In genomic region chr6:37324131-37325033, GRCh38 we compare ENCODE assay signal across 8 cellular contexts. TPM values are rescaled to one million over a fixed set of nuclear protein-coding genes. Genes with fewer than 3 reads are reported as not detected.
DNase-seq lines count a peak whose midpoint lies in the region; ATAC-seq and TF ChIP-seq lines count a peak whose summit lies in the region.
"Had no signal": no experiment of that assay in that cellular context is flagged by ENCODE, and none has a peak within 500 bp of the region (broad histone marks: within the 10 kb centered on the region; RNA-seq: fewer than 3 reads in every experiment).

No MANE protein-coding gene starts in this region.

- H3K27me3 ChIP-seq in GM23248 (replicated peaks; ENCODE audit: insufficient read depth): no peaks in the 10 kb centered on the region
- H3K27me3 ChIP-seq in PC-9 (ENCODE audit: insufficient read depth, low read depth): no peaks in the 10 kb centered on the region
- H3K27me3 ChIP-seq in mammary epithelial cell (ENCODE audit: insufficient read depth, low read length): no peaks in the 10 kb centered on the region
- no peaks in the 10 kb centered on the region for H3K27me3 ChIP-seq in psoas muscle (ENCODE audit: insufficient read depth in 3 of 3, low read length in 2 of 3)
- no peaks in the 10 kb centered on the region for H3K27me3 ChIP-seq in tibial nerve

- H3K79me2 ChIP-seq in GM23248 (ENCODE audit: insufficient read depth) (no peaks in the 10 kb centered on the region), PC-9 (ENCODE audit: low read depth) (no peaks in the 10 kb centered on the region), mammary epithelial cell (ENCODE audit: insufficient read depth, low read length) (no peaks in the 10 kb centered on the region)

- BruUV-seq in PC-9 (replicated peaks; lab: Mats Ljungman, UMichigan): no TSS peak
- BruUV-seq in mammary epithelial cell (replicated peaks; lab: Mats Ljungman, UMichigan): no TSS peak

- DNase-seq in GM23248: peak; percentile 86
- DNase-seq in PC-9: peak in 1 of 2 experiments; percentile 72
- DNase-seq in mammary epithelial cell: peak; percentile 78
- no peak for DNase-seq in psoas muscle
- no peak for DNase-seq in tibial nerve (ENCODE audit: low spot score in 2 of 2)
- no peak for DNase-seq in D341Med (ENCODE audit: low spot score)
- DNase-seq: activated CD4-positive, CD25-positive, alpha-beta regulatory T cell treated with anti-CD3 and anti-CD28 coated beads, Interleukin-2, amount 50 U/mL, for 72 hours had no signal

- no peak overlapping the region for H2AFZ ChIP-seq in GM23248
- no peak overlapping the region for H2AFZ ChIP-seq in PC-9
- no peak overlapping the region for H2AFZ ChIP-seq in mammary epithelial cell (ENCODE audit: low read depth, low read length)

- intact Hi-C loops in PC-9 (cut with micrococcal nuclease; ENCODE audit: unreplicated experiment): no loop called here
- intact Hi-C loops in mammary epithelial cell (cut with micrococcal nuclease): loop anchor here (1.0 to 5.0 kb wide), 3 partner anchors 57 to 368 kb away; no protein-coding TSS in a partner anchor
- intact Hi-C loops in psoas muscle (cut with DNase I): loop anchor here (1.0 to 5.0 kb wide), 2 partner anchors 109 to 368 kb away; partner anchors contain the start of gene CMTR1 (in 1 of the 2)

- H3K4me1 ChIP-seq in GM23248 (ENCODE audit: insufficient read depth) (peaks cover 28% of the 10 kb centered on the region), PC-9 (replicated peaks; ENCODE audit: insufficient read depth) (peaks cover 13% of the 10 kb centered on the region), mammary epithelial cell (ENCODE audit: insufficient read depth, low read length) (peaks cover 15% of the 10 kb centered on the region), psoas muscle (peaks cover 5% of the 10 kb centered on the region), tibial nerve (peaks cover 0 to 11% (median 0%) of the 10 kb centered on the region in 4 donors)

- WGBS in GM23248 (ENCODE audit: low coverage in 1 of 2, low lambda C conversion rate in 2 of 2, missing lambda C conversion rate in 2 of 2), 2 experiments: 36 to 37% methylated on average over 4 of the region's 4 CpGs
- 64% methylated on average over 4 of the region's 4 CpGs for WGBS in mammary epithelial cell (ENCODE audit: low coverage, missing lambda C conversion rate)
- WGBS in psoas muscle, 3 donors: 42 to 61% (median 44%) methylated on average over 4 of the region's 4 CpGs
- WGBS in tibial nerve, 2 donors: 60 to 61% methylated on average over 4 of the region's 4 CpGs

- H3F3A ChIP-seq in GM23248 (ENCODE audit: insufficient read depth) (peaks cover 22% of the 10 kb centered on the region), PC-9 (ENCODE audit: insufficient read depth, low read depth) (peaks cover 12% of the 10 kb centered on the region; the same call in 1 of the 2 replicates)

- H4K20me1 ChIP-seq in GM23248 (ENCODE audit: insufficient read depth): no peaks in the 10 kb centered on the region
- H4K20me1 ChIP-seq in PC-9 (ENCODE audit: insufficient read depth): no peaks in the 10 kb centered on the region
- no peaks in the 10 kb centered on the region for H4K20me1 ChIP-seq in mammary epithelial cell (ENCODE audit: insufficient read depth, low read length)

- H3K9me3 ChIP-seq in GM23248 (ENCODE audit: low read depth) (no peaks in the 10 kb centered on the region), PC-9 (ENCODE audit: insufficient read depth, low read depth) (no peaks in the 10 kb centered on the region), mammary epithelial cell (replicated peaks; ENCODE audit: insufficient read depth, low read length) (no peaks in the 10 kb centered on the region), psoas muscle (no peaks in the 10 kb centered on the region), tibial nerve (no peaks in the 10 kb centered on the region)

- H3K27ac ChIP-seq in GM23248 (peak overlapping the region; percentile 56), PC-9 (0 out of 2 replicates have a peak overlapping the region, but pooled peaks have one; percentile 4), mammary epithelial cell (ENCODE audit: insufficient read depth, low read depth, low read length) (no peak overlapping the region), psoas muscle (peak overlapping the region; percentile 38), tibial nerve (no peak overlapping the region)

- no peak for TF ChIP-seq CTCF in PC-9 (conservative IDR thresholded peaks at IDR 0.05)
- TF ChIP-seq CTCF in mammary epithelial cell (conservative IDR thresholded peaks at IDR 0.05 in 1 of 2, IDR thresholded peaks at IDR 0.05 in 1 of 2; ENCODE audit: extremely low read depth in 1 of 2, insufficient read depth in 1 of 2, low read depth in 1 of 2, low read length in 2 of 2): no peak
- TF ChIP-seq CTCF in psoas muscle (IDR thresholded peaks at IDR 0.05): no peak
- no peak for TF ChIP-seq CTCF in tibial nerve (IDR thresholded peaks at IDR 0.05)

- TF ChIP-seq EP300 in tibial nerve (IDR thresholded peaks at IDR 0.05): no peak

- ATAC-seq in psoas muscle (peak; percentile 29 to 52 (median 43)), GM18502 (IDR thresholded peaks at IDR 0.05; ENCODE audit: poor library complexity, unreplicated experiment) (no peak)

- H3K36me3 ChIP-seq in GM23248 (ENCODE audit: low read depth): peaks cover 5% of the 10 kb centered on the region; the same call in 1 of the 2 replicates
- peaks cover 5% of the 10 kb centered on the region; the same call in 1 of the 2 replicates for H3K36me3 ChIP-seq in PC-9 (ENCODE audit: low read depth)
- peaks cover 5% of the 10 kb centered on the region for H3K36me3 ChIP-seq in mammary epithelial cell (ENCODE audit: insufficient read depth, low read length)
- peaks cover 0 to 55% of the 10 kb centered on the region in 2 donors for H3K36me3 ChIP-seq in psoas muscle (ENCODE audit: insufficient read depth in 1 of 2, low read depth in 1 of 2)
- H3K36me3 ChIP-seq in tibial nerve: peaks cover 0 to 36% (median 0%) of the 10 kb centered on the region in 3 donors

- CTCF ChIA-PET in PC-9 (lab: Charles Lee) (interaction anchor here (0.6 to 0.7 kb wide), 5 partner anchors 14 to 742 kb away, joined by 3 to 9 read pairs (median 4); no protein-coding TSS in a partner anchor), mammary epithelial cell (lab: Charles Lee; ENCODE audit: low non-redundant PET) (interaction anchor here (0.6 to 0.7 kb wide), 3 partner anchors 10 to 263 kb away, joined by 3 to 16 read pairs (median 4); no protein-coding TSS in a partner anchor)

- H3K9me2 ChIP-seq in GM23248 (ENCODE audit: insufficient read depth) (no peaks in the 10 kb centered on the region), PC-9 (ENCODE audit: insufficient read depth) (no peaks in the 10 kb centered on the region)

- dilution Hi-C loops in mammary epithelial cell (cut with HindIII; ENCODE audit: low sequenced_read_pairs): no loop called here

- H3K4me3 ChIP-seq in GM23248 (no peak overlapping the region), PC-9 (no peak overlapping the region), mammary epithelial cell (replicated peaks in 1 of 3; ENCODE audit: insufficient read depth in 1 of 3, low read depth in 2 of 3, low read length in 3 of 3) (no peak overlapping the region), psoas muscle (no peak overlapping the region), tibial nerve (no peak overlapping the region)

- in situ Hi-C loops in GM23248 (cut with MboI) (no loop called here), mammary epithelial cell (cut with MboI; ENCODE audit: low sequenced_read_pairs in 2 of 2) (no loop called here)

- POLR2A ChIA-PET in PC-9 (lab: Charles Lee; ENCODE audit: unreplicated experiment): interaction anchor here (0.6 to 0.7 kb wide), 2 partner anchors 89 to 450 kb away, joined by 3 read pairs; partner anchors contain the start of gene PPIL1

- peak overlapping the region; percentile 39 for H3K4me2 ChIP-seq in GM23248 (ENCODE audit: unreplicated experiment)
- no peak overlapping the region for H3K4me2 ChIP-seq in PC-9
- H3K4me2 ChIP-seq in mammary epithelial cell (ENCODE audit: insufficient read depth, low read depth, low read length): no peak overlapping the region

- H3K9ac ChIP-seq in GM23248: 0 out of 2 replicates have a peak overlapping the region, but pooled peaks have one; percentile 4
- H3K9ac ChIP-seq in mammary epithelial cell (ENCODE audit: insufficient read depth, low read length): no peak overlapping the region

- no peak for TF ChIP-seq POLR2A in tibial nerve (IDR thresholded peaks at IDR 0.05)

RNA-seq across cellular contexts. Expression of gene RNF8, which starts 29.4 kb away (rescaled TPM):
- 21.6 and 34.2 TPM in 2 replicates for total RNA-seq in GM23248 (2014; rRNA removed; shearing (Covaris generic))
- polyA plus RNA-seq in GM23248 (2016; fragmentation: Nextera tagmentation; extraction: Ambion mirVana) (19.3 and 19.7 TPM in 2 replicates), mammary epithelial cell (19.2 TPM), psoas muscle (10 to 100 TPM in 2 of 3 donors, 1 to 10 TPM in 1; 9.4 to 28.5 (median 11.1) TPM)
- total RNA-seq in PC-9 (2021) (17.5 and 18.7 TPM in 2 replicates), mammary epithelial cell (10 to 100 TPM; 15.2 to 30.0 TPM), psoas muscle (10 to 100 TPM; 10.7 to 17.8 (median 14.2) TPM), tibial nerve (10 to 100 TPM in 3 of 4 donors, 1 to 10 TPM in 1; 9.2 to 12.9 (median 12.7) TPM)
- 22.9 TPM for polyA minus RNA-seq in mammary epithelial cell

Comparison
In these comparisons a context has a peak if more than half of its experiments do, and no peak if none do; other contexts are left out.
1. DNase-seq: peak in GM23248 (single experiment) and mammary epithelial cell (single experiment); none in psoas muscle (0 of 2), tibial nerve (0 of 2) and D341Med (single experiment).
2. H3K27ac ChIP-seq: peak in GM23248 (single experiment), PC-9 (single experiment) and psoas muscle (single experiment); none in mammary epithelial cell (single experiment) and tibial nerve (0 of 4).